In the genomic region with DNA sequence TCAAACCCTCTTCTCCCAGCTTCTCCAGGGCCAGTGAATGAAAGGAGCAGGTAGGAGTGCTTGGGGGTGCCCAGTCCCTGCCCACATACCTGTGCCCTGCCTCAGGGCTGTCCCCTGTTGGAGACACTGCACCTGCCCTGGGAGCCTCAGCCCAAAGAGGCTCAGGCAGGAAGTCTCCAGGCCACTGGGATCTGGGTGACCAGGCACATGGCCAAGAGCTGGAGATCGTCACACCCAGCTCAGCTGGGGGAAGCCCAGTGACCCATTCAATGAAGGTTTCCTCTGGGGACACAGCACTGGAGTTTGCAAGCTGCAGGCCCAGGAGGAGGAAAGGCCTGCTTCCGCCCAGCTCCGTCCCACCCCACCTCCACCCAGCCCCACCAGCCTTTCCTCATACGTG, we compare ENCODE assay signal across 1 cellular context.
TF ChIP-seq lines count a peak whose summit lies in the region.

No MANE protein-coding gene starts in this region.

TF ChIP-seq in K562, 482 proteins besides CTCF, POLR2A, EP300 and RAD21 (continued from another document):
- no peak for TF ChIP-seq ZBTB33 (CRISPR knock-in tag; IDR thresholded peaks at IDR 0.05)
